ENCODE assay signal across 27 cellular contexts in the genomic region with DNA sequence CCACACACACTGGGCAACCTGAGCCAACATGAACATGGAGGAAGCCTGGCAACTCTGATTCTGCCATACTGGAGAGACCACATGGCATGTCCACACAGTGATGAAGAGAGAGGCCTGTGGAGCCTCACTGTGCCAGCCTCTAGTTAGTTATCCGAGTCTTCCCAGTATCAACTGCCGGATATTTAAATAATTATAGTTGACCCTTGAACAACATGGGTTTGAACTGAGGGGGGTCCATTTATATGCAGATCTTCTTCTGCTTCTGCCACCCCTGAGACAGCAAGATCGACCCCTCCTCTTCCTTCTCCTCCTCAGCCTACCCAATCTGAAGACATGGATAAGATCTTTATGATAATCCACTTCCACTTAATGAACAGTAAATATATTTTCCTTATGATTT.
"Had no signal": no experiment of that assay in that cellular context is flagged by ENCODE, and none has a peak within 500 bp of the region (broad histone marks: within the 10 kb centered on the region; RNA-seq: fewer than 3 reads in every experiment).

No MANE protein-coding gene starts in this region.

- H3K27me3 ChIP-seq: dorsolateral prefrontal cortex, gastrocnemius medialis, neutrophil, right atrium auricular region, testis, tibial artery, upper lobe of left lung had no signal

- DNase-seq: cerebellar nuclear complex; dorsolateral prefrontal cortex; effector CD4-positive, alpha-beta T cell; foreskin fibroblast; gastrocnemius medialis; head of caudate nucleus; islet precursor cell; kidney glomerular epithelial cell; left colon; left ventricle myocardium inferior; lower lobe of right lung; natural killer cell; stimulated activated CD4-positive, alpha-beta T cell treated with anti-CD3 and anti-CD28 coated beads, Interleukin-2, amount 100 ng/mL, for 24 hours; stimulated activated CD4-positive, alpha-beta T cell treated with anti-CD3 and anti-CD28 coated beads, Interleukin-4, amount 100 ng/mL, for 24 hours; stimulated activated naive CD8-positive, alpha-beta T cell treated with anti-CD3 and anti-CD28 coated beads, Interleukin-15, Interleukin-2, amounts not matched to agents 100 U/mL and 50 U/mL, for 24 hours; substantia nigra; testis; tibial artery; upper lobe of left lung had no signal

- H3K4me3 Mint-ChIP-seq: natural killer cell; stimulated activated memory B cell treated with anti-CD40 and anti-IgM and Interleukin-4, amounts not matched to agents 10 μg/mL and 1 μg/mL and 100 μg/mL, for 72 hours had no signal

- H3K4me1 Mint-ChIP-seq: natural killer cell; stimulated activated memory B cell treated with anti-CD40 and anti-IgM and Interleukin-4, amounts not matched to agents 10 μg/mL and 1 μg/mL and 100 μg/mL, for 72 hours had no signal

- ATAC-seq: gastrocnemius medialis; left colon; lower lobe of right lung; natural killer cell; sciatic nerve; stimulated activated memory B cell treated with anti-CD40 and anti-IgM and Interleukin-4, amounts not matched to agents 10 μg/mL and 1 μg/mL and 100 μg/mL, for 72 hours; stimulated activated naive CD8-positive, alpha-beta T cell treated with anti-CD3 and anti-CD28 coated beads, Interleukin-15, Interleukin-2, amounts not matched to agents 100 U/mL and 50 U/mL, for 24 hours had no signal

- H3K9me3 ChIP-seq: gastrocnemius medialis, left ventricle myocardium inferior, lower lobe of right lung, neutrophil, prostate gland, right atrium auricular region, testis, tibial artery, upper lobe of left lung had no signal

- FAIRE-seq: colon, urothelium cell line had no signal

- H3K27me3 Mint-ChIP-seq: stimulated activated memory B cell treated with anti-CD40 and anti-IgM and Interleukin-4, amounts not matched to agents 10 μg/mL and 1 μg/mL and 100 μg/mL, for 72 hours had no signal

- H2AFZ ChIP-seq: parathyroid adenoma had no signal

- H3K27ac Mint-ChIP-seq: natural killer cell; stimulated activated memory B cell treated with anti-CD40 and anti-IgM and Interleukin-4, amounts not matched to agents 10 μg/mL and 1 μg/mL and 100 μg/mL, for 72 hours had no signal

- H3K36me3 Mint-ChIP-seq: natural killer cell had no signal

- H3K4me1 ChIP-seq: parathyroid adenoma, prostate gland, upper lobe of left lung had no signal

- H3K4me3 ChIP-seq: dorsolateral prefrontal cortex, gastrocnemius medialis, left ventricle myocardium inferior, lower lobe of right lung, prostate gland, right atrium auricular region, testis, tibial artery, upper lobe of left lung had no signal

- H3K36me3 ChIP-seq: gastrocnemius medialis, left ventricle myocardium inferior, lower lobe of right lung, neutrophil, prostate gland, right atrium auricular region, tibial artery, upper lobe of left lung had no signal

- H3K9ac ChIP-seq: parathyroid adenoma had no signal

- H3K9me3 Mint-ChIP-seq: natural killer cell; stimulated activated memory B cell treated with anti-CD40 and anti-IgM and Interleukin-4, amounts not matched to agents 10 μg/mL and 1 μg/mL and 100 μg/mL, for 72 hours had no signal

- H3K79me2 ChIP-seq: parathyroid adenoma had no signal

- H3K27ac ChIP-seq: dorsolateral prefrontal cortex, gastrocnemius medialis, left ventricle myocardium inferior, lower lobe of right lung, neutrophil, prostate gland, right atrium auricular region, testis, tibial artery, upper lobe of left lung had no signal
